14 cellular contexts compared by ENCODE assay signal in the genomic region with DNA sequence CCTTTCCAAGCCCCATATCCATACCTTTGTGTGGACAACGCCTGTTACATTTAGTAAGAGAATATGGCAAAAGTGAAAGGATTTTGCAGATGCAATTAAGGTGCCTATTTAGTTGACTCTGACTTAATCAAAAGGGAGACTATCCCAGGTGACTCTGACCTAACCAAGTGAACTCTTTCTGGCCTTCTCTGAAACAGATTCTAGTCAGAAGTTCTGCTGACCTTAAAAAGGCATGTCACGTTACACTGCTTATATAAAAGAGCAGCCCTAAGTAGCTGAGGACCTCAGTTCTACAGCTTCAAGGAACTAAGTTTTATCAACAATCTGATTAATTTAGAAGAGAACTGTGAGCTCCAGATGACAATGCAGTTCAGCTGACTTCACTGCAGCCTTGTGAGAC. TPM values are rescaled to one million over a fixed set of nuclear protein-coding genes. Genes with fewer than 3 reads are reported as not detected.
"Had no signal": no experiment of that assay in that cellular context is flagged by ENCODE, and none has a peak within 500 bp of the region (broad histone marks: within the 10 kb centered on the region; RNA-seq: fewer than 3 reads in every experiment).

No MANE protein-coding gene starts in this region.

- H3K36me3 ChIP-seq: vagina had no signal

- H3K4me3 Mint-ChIP-seq: activated naive CD8-positive, alpha-beta T cell treated with anti-CD3 and anti-CD28 coated beads, Interleukin-2, amount 50 U/mL, for 24 hours; endodermal cell; neural crest cell; T-helper 2 cell treated with Interferon-gamma antibody and Interleukin-4, amounts not matched to agents 5 μg/mL and 100 μg/mL, for 36 hours had no signal

- H3K27ac ChIP-seq: vagina had no signal

- ATAC-seq: activated naive CD8-positive, alpha-beta T cell treated with anti-CD3 and anti-CD28 coated beads, Interleukin-2, amount 50 U/mL, for 24 hours had no signal

- H3K4me3 ChIP-seq: transverse colon, vagina had no signal

- H3K9me3 Mint-ChIP-seq: activated naive CD8-positive, alpha-beta T cell treated with anti-CD3 and anti-CD28 coated beads, Interleukin-2, amount 50 U/mL, for 24 hours; endodermal cell; T-helper 2 cell treated with Interferon-gamma antibody and Interleukin-4, amounts not matched to agents 5 μg/mL and 100 μg/mL, for 36 hours had no signal

- H3K27me3 ChIP-seq: transverse colon, vagina had no signal

- H3K9me3 ChIP-seq: transverse colon, vagina had no signal

- DNase-seq: activated CD4-positive, CD25-positive, alpha-beta regulatory T cell treated with anti-CD3 and anti-CD28 coated beads, Interleukin-2, amount 50 U/mL, for 72 hours; activated naive CD4-positive, alpha-beta T cell; activated naive CD8-positive, alpha-beta T cell treated with anti-CD3 and anti-CD28 coated beads, Interleukin-2, amount 50 U/mL, for 24 hours; aorta; endodermal cell; hippocampal formation; stimulated activated CD4-positive, alpha-beta T cell treated with anti-CD3 and anti-CD28 coated beads, Interleukin-12 subunit alpha, Interleukin-12 subunit beta, amount 100 ng/mL, for 4 hours; stimulated activated naive CD4-positive, alpha-beta T cell; SW 1271; transverse colon had no signal

- H3K27ac Mint-ChIP-seq: activated naive CD8-positive, alpha-beta T cell treated with anti-CD3 and anti-CD28 coated beads, Interleukin-2, amount 50 U/mL, for 24 hours; endodermal cell; T-helper 2 cell treated with Interferon-gamma antibody and Interleukin-4, amounts not matched to agents 5 μg/mL and 100 μg/mL, for 36 hours had no signal

- H3K27me3 Mint-ChIP-seq: activated naive CD8-positive, alpha-beta T cell treated with anti-CD3 and anti-CD28 coated beads, Interleukin-2, amount 50 U/mL, for 24 hours had no signal

RNA-seq across cellular contexts. Expression of a gene that starts 5.7 kb away (rescaled TPM):
- polyA plus RNA-seq: keratinocyte had no signal
